ENCODE assay signal across 12 cellular contexts in genomic region chr2:134766583-134766982, GRCh38. TPM values are rescaled to one million over a fixed set of nuclear protein-coding genes. Genes with fewer than 3 reads are reported as not detected.
"Had no signal": no experiment of that assay in that cellular context is flagged by ENCODE, and none has a peak within 500 bp of the region (broad histone marks: within the 10 kb centered on the region; RNA-seq: fewer than 3 reads in every experiment).

No MANE protein-coding gene starts in this region.

- H3K4me3 ChIP-seq: GM23248, GM23338, HAP-1 had no signal

- H3K36me3 ChIP-seq: HAP-1 had no signal

- FAIRE-seq: H1, H54 had no signal

- ATAC-seq: GM23338, HCT116 had no signal

- H3K4me3 Mint-ChIP-seq: GM23338, H9, HFFc6 had no signal

- DNase-seq: GM23248, GOT3, H7, H9, HCEC 1CT, HFFc6 had no signal

- H3K9me3 ChIP-seq: HAP-1 had no signal

- H3K4me1 ChIP-seq: HAP-1 had no signal

- H3K27ac Mint-ChIP-seq: GM23338, H9, HFFc6 had no signal

- H3K9ac ChIP-seq: GM23248 had no signal

- H2AFZ ChIP-seq: GM23248, GM23338 had no signal

- H3K4me2 ChIP-seq: GM23338 had no signal

- H3K4me1 Mint-ChIP-seq: GM23338, H9 had no signal

- H3K9me3 Mint-ChIP-seq: HFFc6 had no signal

- H3K27ac ChIP-seq: GM23248 had no signal

RNA-seq across cellular contexts. Expression of gene TMEM163, which starts 47.8 kb away (rescaled TPM):
- total RNA-seq: GM23248, H4, HFFc6 had no signal
- polyA plus RNA-seq: GM23248 had no signal
